Comparison of ENCODE assay signal across 1 cellular context in genomic region chr1:161399257-161399998, GRCh38.
TF ChIP-seq lines count a peak whose summit lies in the region.

No MANE protein-coding gene starts in this region.

TF ChIP-seq in GM12878, 131 proteins besides CTCF, POLR2A, EP300 and RAD21 (continued from another document and continues in another):
- TF ChIP-seq ZBTB40 (IDR thresholded peaks at IDR 0.05; ENCODE audit: borderline replicate concordance): peak; percentile 88; the same call in 1 of the 2 replicates
- TF ChIP-seq STAT1 (conservative IDR thresholded peaks at IDR 0.05): peak; percentile 91
- TF ChIP-seq EED (IDR thresholded peaks at IDR 0.05; ENCODE audit: low read depth): peak; percentile 71
- no peak for TF ChIP-seq IRF5 (IDR thresholded peaks at IDR 0.05; ENCODE audit: borderline replicate concordance)
- no peak for TF ChIP-seq ESRRA (IDR thresholded peaks at IDR 0.05; ENCODE audit: low read length)
- peak; percentile 85 for TF ChIP-seq GATAD2B (conservative IDR thresholded peaks at IDR 0.05; ENCODE audit: low read depth)
- no peak for TF ChIP-seq YBX1 (IDR thresholded peaks at IDR 0.05)
- TF ChIP-seq NFXL1 (IDR thresholded peaks at IDR 0.05; ENCODE audit: borderline replicate concordance): no peak
- TF ChIP-seq EZH2 (IDR thresholded peaks at IDR 0.05; ENCODE audit: borderline replicate concordance, control insufficient read depth, low read depth, low read length): no peak
- peak; percentile 70 for TF ChIP-seq ELK1 (IDR thresholded peaks at IDR 0.05; ENCODE audit: low read depth, low read length)
- TF ChIP-seq NBN (IDR thresholded peaks at IDR 0.05): peak; percentile 93
- TF ChIP-seq NR2C2 (IDR thresholded peaks at IDR 0.05; ENCODE audit: borderline replicate concordance, control insufficient read depth, insufficient read length, low read depth): no peak
- TF ChIP-seq ZBED1 (IDR thresholded peaks at IDR 0.05; ENCODE audit: borderline replicate concordance): peak; percentile 60; the same call in 1 of the 2 replicates
- no peak for TF ChIP-seq TCF3 (IDR thresholded peaks at IDR 0.05; ENCODE audit: borderline replicate concordance, insufficient read depth, low read depth, low read length)
- no peak; the same call in 1 of the 2 replicates for TF ChIP-seq SMAD5 (IDR thresholded peaks at IDR 0.05; ENCODE audit: low read depth)
- TF ChIP-seq ZNF687 (IDR thresholded peaks at IDR 0.05): peak; percentile 98
- TF ChIP-seq ZBTB4 (CRISPR knock-in tag; IDR thresholded peaks at IDR 0.05): no peak; the same call in 1 of the 2 replicates
- TF ChIP-seq CEBPB (IDR thresholded peaks at IDR 0.05; ENCODE audit: borderline replicate concordance in 1 of 2, low read depth in 2 of 2, low read length in 2 of 2): no peak
- TF ChIP-seq JUNB (IDR thresholded peaks at IDR 0.05): no peak
- peak; percentile 68; the same call in 1 of the 2 replicates for TF ChIP-seq IRF4 (IDR thresholded peaks at IDR 0.05; ENCODE audit: low read depth, low read length)
- TF ChIP-seq LARP7 (IDR thresholded peaks at IDR 0.05): 0 out of 2 replicates have a peak, but pooled peaks have one; percentile 72
- no peak for TF ChIP-seq JUND (IDR thresholded peaks at IDR 0.05; ENCODE audit: low read depth, low read length)
- TF ChIP-seq PRDM15 (CRISPR knock-in tag; IDR thresholded peaks at IDR 0.05): no peak
- peak; percentile 96 for TF ChIP-seq IKZF1 (conservative IDR thresholded peaks at IDR 0.05)
- peak; percentile 89 for TF ChIP-seq CREB1 (IDR thresholded peaks at IDR 0.05; ENCODE audit: low read depth)
- TF ChIP-seq USF2 (IDR thresholded peaks at IDR 0.05; ENCODE audit: borderline replicate concordance, low read depth, low read length): no peak
- peak; percentile 92 for TF ChIP-seq SKIL (IDR thresholded peaks at IDR 0.05; ENCODE audit: low read depth, poor library complexity, severe bottlenecking)
- no peak for TF ChIP-seq MYB (IDR thresholded peaks at IDR 0.05; ENCODE audit: borderline replicate concordance, low read depth, low read length)
- peak; percentile 44; the same call in 1 of the 2 replicates for TF ChIP-seq MXI1 (IDR thresholded peaks at IDR 0.05; ENCODE audit: low read depth, low read length)
- TF ChIP-seq FOXM1 (IDR thresholded peaks at IDR 0.05; ENCODE audit: low read depth, low read length): no peak; the same call in 1 of the 2 replicates
- TF ChIP-seq POLR2AphosphoS5 (IDR thresholded peaks at IDR 0.05; ENCODE audit: low read length): peak; percentile 87
- TF ChIP-seq ZSCAN29 (IDR thresholded peaks at IDR 0.05): peak; percentile 95
- TF ChIP-seq RCOR1 (conservative IDR thresholded peaks at IDR 0.05; ENCODE audit: low read depth, low read length): peak; percentile 86; the same call in 1 of the 2 replicates
- TF ChIP-seq YY1 (IDR thresholded peaks at IDR 0.05; ENCODE audit: low read depth, low read length): peak; percentile 15; the same call in 1 of the 2 replicates
- no peak for TF ChIP-seq ZZZ3 (IDR thresholded peaks at IDR 0.05; ENCODE audit: control insufficient read depth, insufficient read length, low read depth)
- TF ChIP-seq FOXK2 (IDR thresholded peaks at IDR 0.05): peak; percentile 67
- peak; percentile 43; the same call in 1 of the 2 replicates for TF ChIP-seq RB1 (IDR thresholded peaks at IDR 0.05; ENCODE audit: borderline replicate concordance)
- no peak for TF ChIP-seq MYC (IDR thresholded peaks at IDR 0.05; ENCODE audit: insufficient read depth, insufficient read length, insufficient replicate concordance, low read length, severe bottlenecking)
